ENCODE assay signal across 9 cellular contexts in genomic region chr9:120477534-120478001, GRCh38.
DNase-seq lines count a peak whose midpoint lies in the region; ATAC-seq, FAIRE-seq and TF ChIP-seq lines count a peak whose summit lies in the region.
"Had no signal": no experiment of that assay in that cellular context is flagged by ENCODE, and none has a peak within 500 bp of the region (broad histone marks: within the 10 kb centered on the region; RNA-seq: fewer than 3 reads in every experiment).

No MANE protein-coding gene starts in this region.

- TF ChIP-seq EP300 in HepG2 (IDR thresholded peaks at IDR 0.05; ENCODE audit: low read depth in 2 of 2, low read length in 2 of 2) = no peak
- TF ChIP-seq EP300 in HepG2 (CRISPR knock-in tag; IDR thresholded peaks at IDR 0.05; ENCODE audit: borderline replicate concordance) = no peak

- H3K9me3 ChIP-seq in SU-DHL-6 (ENCODE audit: insufficient read depth, low read length) = no peaks in the 10 kb centered on the region
- no peaks in the 10 kb centered on the region for H3K9me3 ChIP-seq in HepG2 (ENCODE audit: low read length)
- H3K9me3 ChIP-seq: SJSA1 had no signal

- no peaks in the 10 kb centered on the region for H4K20me1 ChIP-seq in SU-DHL-6 (ENCODE audit: low read depth, low read length)
- no peaks in the 10 kb centered on the region for H4K20me1 ChIP-seq in HepG2 (ENCODE audit: insufficient read depth, low read length)

- H3K79me2 ChIP-seq in SU-DHL-6 (ENCODE audit: insufficient read depth, low read length) = no peaks in the 10 kb centered on the region
- H3K79me2 ChIP-seq in HepG2 (ENCODE audit: insufficient read depth, low read length) = peaks cover 4% of the 10 kb centered on the region

- CTCF ChIA-PET in HepG2 (lab: Yijun Ruan, JAX; ENCODE audit: low intra/inter-chr PET ratio, low total read pairs) = no interaction called here

- TF ChIP-seq POLR2A in HepG2 (IDR thresholded peaks at IDR 0.05; ENCODE audit: insufficient read depth in 1 of 2, low read depth in 2 of 2, low read length in 2 of 2) = no peak

- no peak overlapping the region for H3K27ac ChIP-seq in SU-DHL-6 (ENCODE audit: low read depth, low read length)
- H3K27ac ChIP-seq in HepG2 (ENCODE audit: extremely low read length, insufficient read depth, low read length) = no peak overlapping the region
- H3K27ac ChIP-seq: SJSA1 had no signal

- H3K27ac Mint-ChIP-seq in stimulated activated naive B cell treated with anti-CD40 and anti-IgM and Interleukin-4, amounts not matched to agents 10 μg/mL and 1 μg/mL and 100 μg/mL, for 72 hours = no peak overlapping the region

- H3K4me1 Mint-ChIP-seq in stimulated activated naive B cell treated with anti-CD40 and anti-IgM and Interleukin-4, amounts not matched to agents 10 μg/mL and 1 μg/mL and 100 μg/mL, for 72 hours = no peaks in the 10 kb centered on the region

- 52% methylated on average over 3 of the region's 3 CpGs for WGBS in HepG2 (ENCODE audit: low lambda C conversion rate)

- TF ChIP-seq RAD21 in HepG2 (CRISPR knock-in tag; IDR thresholded peaks at IDR 0.05) = peak; percentile 41; the same call in 1 of the 2 replicates

- no peak overlapping the region for H3K4me3 Mint-ChIP-seq in stimulated activated naive B cell treated with anti-CD40 and anti-IgM and Interleukin-4, amounts not matched to agents 10 μg/mL and 1 μg/mL and 100 μg/mL, for 72 hours

- H3K9me2 ChIP-seq in SU-DHL-6 (replicated peaks; ENCODE audit: insufficient read depth, low read length) = no peaks in the 10 kb centered on the region

- H3K36me3 ChIP-seq in SU-DHL-6 (ENCODE audit: low read length) (peaks cover 12% of the 10 kb centered on the region; the same call in 1 of the 2 replicates), HepG2 (replicated peaks in 1 of 2; ENCODE audit: control insufficient read depth in 1 of 2, insufficient read depth in 2 of 2, low read length in 2 of 2) (peaks cover 25 to 81% of the 10 kb centered on the region in 2 experiments)

- no peaks in the 10 kb centered on the region for H3K9me3 Mint-ChIP-seq in stimulated activated naive B cell treated with anti-CD40 and anti-IgM and Interleukin-4, amounts not matched to agents 10 μg/mL and 1 μg/mL and 100 μg/mL, for 72 hours

- H3K4me2 ChIP-seq in SU-DHL-6 (ENCODE audit: low read depth, low read length, poor library complexity, severe bottlenecking) (no peak overlapping the region), HepG2 (ENCODE audit: low read depth, low read length) (no peak overlapping the region)

- peaks cover 33 to 55% of the 10 kb centered on the region in 2 donors for H3K36me3 Mint-ChIP-seq in stimulated activated naive B cell treated with anti-CD40 and anti-IgM and Interleukin-4, amounts not matched to agents 10 μg/mL and 1 μg/mL and 100 μg/mL, for 72 hours

- ATAC-seq in GM19463 (IDR thresholded peaks at IDR 0.05; ENCODE audit: unreplicated experiment) (peak; percentile 66), HepG2 (peak; percentile 93), GM19328 (IDR thresholded peaks at IDR 0.05; ENCODE audit: unreplicated experiment) (no peak)
- peak; percentile 66 to 69 for ATAC-seq in stimulated activated naive B cell treated with anti-CD40 and anti-IgM and Interleukin-4, amounts not matched to agents 10 μg/mL and 1 μg/mL and 100 μg/mL, for 72 hours (replicated peaks)

- POLR2A ChIA-PET in HepG2 (lab: Yijun Ruan, JAX) = interaction anchor here (0.7 kb wide), 1 partner anchor 94 kb away, joined by 3 read pairs; no protein-coding TSS in a partner anchor

- no peak overlapping the region for H3K9ac ChIP-seq in SU-DHL-6 (ENCODE audit: low read length)
- no peak overlapping the region for H3K9ac ChIP-seq in HepG2 (ENCODE audit: insufficient read depth, low read depth, low read length)

- in situ Hi-C loops in HepG2 (cut with HindIII; ENCODE audit: extremely low pct_ligation_motif_present, low pct_unique_long_range_greater_than_20kb) = no loop called here

- intact Hi-C loops in HepG2 (cut with micrococcal nuclease; ENCODE audit: unreplicated experiment) = no loop called here

- H2AFZ ChIP-seq in SU-DHL-6 (ENCODE audit: low read depth, low read length, severe bottlenecking) (no peak overlapping the region), HepG2 (ENCODE audit: low read length) (no peak overlapping the region)

- H3K27me3 Mint-ChIP-seq in stimulated activated naive B cell treated with anti-CD40 and anti-IgM and Interleukin-4, amounts not matched to agents 10 μg/mL and 1 μg/mL and 100 μg/mL, for 72 hours = no peaks in the 10 kb centered on the region

- H3K4me3 ChIP-seq in LNCaP clone FGC (ENCODE audit: low read depth, low read length) (no peak overlapping the region), SU-DHL-6 (ENCODE audit: insufficient read depth, low read length, poor library complexity, severe bottlenecking) (no peak overlapping the region), HepG2 (replicated peaks in 1 of 3; ENCODE audit: insufficient read depth in 1 of 3, low read depth in 2 of 3, low read length in 3 of 3) (no peak overlapping the region)
- H3K4me3 ChIP-seq: SJSA1 had no signal

- DNase-seq in COR-L47 (lab: John Stamatoyannopoulos, UW) = peak; percentile 43
- DNase-seq in LNCaP clone FGC (ENCODE audit: low read depth) = peak; percentile 67
- DNase-seq in dermis microvascular lymphatic vessel endothelial cell (ENCODE audit: low read depth in 2 of 2) = peak; percentile 21 to 54
- DNase-seq in HepG2 (ENCODE audit: low spot score) = peak; percentile 11
- no peak for DNase-seq in stimulated activated naive B cell treated with anti-CD40 and anti-IgM and Interleukin-4, amounts not matched to agents 10 μg/mL and 1 μg/mL and 100 μg/mL, for 72 hours

- no peaks in the 10 kb centered on the region for H3F3A ChIP-seq in SU-DHL-6 (ENCODE audit: insufficient read depth)

- FAIRE-seq in HepG2 (lab: Jason Lieb, UNC) = peak; percentile 70

- TF ChIP-seq CTCF in LNCaP clone FGC (IDR thresholded peaks at IDR 0.05; ENCODE audit: control insufficient read depth, extremely low read depth, insufficient read depth) (peak; percentile 97), SU-DHL-6 (IDR thresholded peaks at IDR 0.05; ENCODE audit: insufficient read depth, low read length, poor library complexity, severe bottlenecking) (peak; percentile 35), HepG2 (CRISPR knock-in tag; IDR thresholded peaks at IDR 0.05) (peak; percentile 81)

- no TSS peak for BruUV-seq in HepG2 (replicated peaks; lab: Mats Ljungman, UMichigan)

- H3K4me1 ChIP-seq in HepG2 (ENCODE audit: insufficient read depth, low read length) = peaks cover 15% of the 10 kb centered on the region
- H3K4me1 ChIP-seq: SJSA1 had no signal

- no peaks in the 10 kb centered on the region for H3K27me3 ChIP-seq in SU-DHL-6 (ENCODE audit: low read length)
- H3K27me3 ChIP-seq in HepG2 (ENCODE audit: control insufficient read depth in 1 of 2, insufficient read depth in 2 of 2, low read length in 2 of 2) = no peaks in the 10 kb centered on the region
- H3K27me3 ChIP-seq: SJSA1 had no signal

TF ChIP-seq in HepG2, 621 proteins besides CTCF, POLR2A, EP300 and RAD21:
- TF ChIP-seq SMC3 (IDR thresholded peaks at IDR 0.05; ENCODE audit: low read length) = peak; percentile 33; the same call in 1 of the 2 replicates
- TF ChIP-seq STAG1 (CRISPR knock-in tag; IDR thresholded peaks at IDR 0.05) = peak; percentile 75
- TF ChIP-seq ZFX (CRISPR knock-in tag; IDR thresholded peaks at IDR 0.05; ENCODE audit: low read depth) = 0 out of 2 replicates have a peak, but pooled peaks have one; percentile 19
- TF ChIP-seq CCDC6 (CRISPR knock-in tag; IDR thresholded peaks at IDR 0.05) = no peak

Comparison
In these comparisons a context has a peak if more than half of its experiments do, and no peak if none do; other contexts are left out.
1. CTCF ChIP-seq: peak in every context shown above with its lines; median percentile 97 in LNCaP clone FGC; 81 in HepG2; 35 in SU-DHL-6.